ENCODE assay signal across 32 cellular contexts in the genomic region with DNA sequence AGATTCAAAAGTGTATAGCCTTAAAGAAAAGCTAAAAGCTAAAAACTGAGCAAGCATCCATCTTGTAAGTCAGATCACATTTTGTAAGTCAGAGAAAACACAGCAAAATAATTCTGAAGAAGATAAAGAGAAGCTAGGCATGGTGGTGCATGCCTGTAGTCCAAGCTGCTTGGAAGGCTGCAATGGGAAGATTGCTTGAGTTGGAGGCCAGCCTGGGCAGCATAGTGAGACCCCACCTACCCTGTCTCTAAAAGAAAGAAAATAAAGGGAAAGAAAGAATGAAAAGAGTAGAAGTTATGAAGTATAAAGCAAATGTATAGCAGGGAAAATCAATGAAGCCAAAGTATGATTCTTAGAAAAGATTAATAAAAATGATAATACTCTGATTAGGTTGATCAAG.
"Had no signal": no experiment of that assay in that cellular context is flagged by ENCODE, and none has a peak within 500 bp of the region (broad histone marks: within the 10 kb centered on the region; RNA-seq: fewer than 3 reads in every experiment).

No MANE protein-coding gene starts in this region.

- H3K9me3 ChIP-seq: ovary, psoas muscle, spleen, suprapubic skin, testis, tibial nerve, upper lobe of left lung, vagina had no signal

- ATAC-seq: naive thymus-derived CD4-positive, alpha-beta T cell; natural killer cell; psoas muscle; right cardiac atrium; sciatic nerve; stimulated activated memory B cell treated with anti-CD40 and anti-IgM and Interleukin-4, amounts not matched to agents 10 μg/mL and 1 μg/mL and 100 μg/mL, for 72 hours; stimulated activated naive CD8-positive, alpha-beta T cell treated with anti-CD3 and anti-CD28 coated beads, Interleukin-15, amount 100 ng/mL, for 72 hours; stimulated activated naive CD8-positive, alpha-beta T cell treated with anti-CD3 and anti-CD28 coated beads, Interleukin-15, Interleukin-2, amounts not matched to agents 100 U/mL and 50 U/mL, for 24 hours had no signal

- FAIRE-seq: urothelium cell line had no signal

- H3K36me3 ChIP-seq: neural progenitor cell, ovary, spleen, suprapubic skin, tibial nerve, upper lobe of left lung, vagina had no signal

- H3K9ac ChIP-seq: neural progenitor cell, parathyroid adenoma had no signal

- H3K4me3 ChIP-seq: neural progenitor cell, ovary, psoas muscle, skin epidermis, smooth muscle cell, spleen, suprapubic skin, testis, tibial nerve, upper lobe of left lung, vagina had no signal

- H3K4me2 ChIP-seq: neural progenitor cell, smooth muscle cell had no signal

- H3K4me3 Mint-ChIP-seq: naive thymus-derived CD4-positive, alpha-beta T cell; natural killer cell; nephron; neural progenitor cell; stimulated activated memory B cell treated with anti-CD40 and anti-IgM and Interleukin-4, amounts not matched to agents 10 μg/mL and 1 μg/mL and 100 μg/mL, for 72 hours; stimulated activated naive CD8-positive, alpha-beta T cell treated with anti-CD3 and anti-CD28 coated beads, Interleukin-15, amount 100 ng/mL, for 72 hours had no signal

- H3K4me1 ChIP-seq: neural progenitor cell, suprapubic skin, testis, tibial nerve had no signal

- H3K27me3 ChIP-seq: neural progenitor cell, ovary, spleen, suprapubic skin, testis, tibial nerve, upper lobe of left lung, vagina had no signal

- H2AFZ ChIP-seq: neural progenitor cell, parathyroid adenoma had no signal

- H3K27ac ChIP-seq: neural progenitor cell, ovary, parathyroid adenoma, psoas muscle, spleen, suprapubic skin, testis, tibial nerve, upper lobe of left lung, vagina had no signal

- H3K27me3 Mint-ChIP-seq: progenitor cell of endocrine pancreas; stimulated activated memory B cell treated with anti-CD40 and anti-IgM and Interleukin-4, amounts not matched to agents 10 μg/mL and 1 μg/mL and 100 μg/mL, for 72 hours; stimulated activated naive CD8-positive, alpha-beta T cell treated with anti-CD3 and anti-CD28 coated beads, Interleukin-15, amount 100 ng/mL, for 72 hours had no signal

- H3K36me3 Mint-ChIP-seq: naive thymus-derived CD4-positive, alpha-beta T cell; natural killer cell; neural progenitor cell; stimulated activated memory B cell treated with anti-CD40 and anti-IgM and Interleukin-4, amounts not matched to agents 10 μg/mL and 1 μg/mL and 100 μg/mL, for 72 hours had no signal

- DNase-seq: naive thymus-derived CD4-positive, alpha-beta T cell; natural killer cell; occipital lobe; ovary; posterior cingulate gyrus; psoas muscle; right cardiac atrium; spleen; stimulated activated CD4-positive, alpha-beta T cell treated with anti-CD3 and anti-CD28 coated beads, Interleukin-12 subunit alpha, Interleukin-12 subunit beta, amount 100 ng/mL, for 4 hours; stimulated activated CD4-positive, alpha-beta T cell treated with anti-CD3 and anti-CD28 coated beads, Interleukin-1b, Interleukin-23, amount 100 ng/mL, for 48 hours; stimulated activated CD4-positive, alpha-beta T cell treated with anti-CD3 and anti-CD28 coated beads, Interleukin-4, amount 100 ng/mL, for 1 hour; stimulated activated CD4-positive, alpha-beta T cell treated with anti-CD3 and anti-CD28 coated beads, Interleukin-4, amount 100 ng/mL, for 4 hours; stimulated activated CD8-positive, alpha-beta memory T cell treated with anti-CD3 and anti-CD28 coated beads, Interleukin-4, amount 100 ng/mL, for 48 hours; stimulated activated naive CD4-positive, alpha-beta T cell; stimulated activated naive CD8-positive, alpha-beta T cell treated with anti-CD3 and anti-CD28 coated beads, Interleukin-15, amount 100 ng/mL, for 72 hours; stimulated activated naive CD8-positive, alpha-beta T cell treated with anti-CD3 and anti-CD28 coated beads, Interleukin-15, Interleukin-2, amounts not matched to agents 100 U/mL and 50 U/mL, for 24 hours; substantia nigra; testis; trophoblast cell; upper lobe of left lung had no signal

- H3K27ac Mint-ChIP-seq: natural killer cell; nephron; neural progenitor cell; progenitor cell of endocrine pancreas; stimulated activated memory B cell treated with anti-CD40 and anti-IgM and Interleukin-4, amounts not matched to agents 10 μg/mL and 1 μg/mL and 100 μg/mL, for 72 hours; stimulated activated naive CD8-positive, alpha-beta T cell treated with anti-CD3 and anti-CD28 coated beads, Interleukin-15, amount 100 ng/mL, for 72 hours had no signal

- H3K9me3 Mint-ChIP-seq: natural killer cell; nephron; neural progenitor cell; stimulated activated memory B cell treated with anti-CD40 and anti-IgM and Interleukin-4, amounts not matched to agents 10 μg/mL and 1 μg/mL and 100 μg/mL, for 72 hours; stimulated activated naive CD8-positive, alpha-beta T cell treated with anti-CD3 and anti-CD28 coated beads, Interleukin-15, amount 100 ng/mL, for 72 hours had no signal

- H3K4me1 Mint-ChIP-seq: neural progenitor cell; stimulated activated naive CD8-positive, alpha-beta T cell treated with anti-CD3 and anti-CD28 coated beads, Interleukin-15, amount 100 ng/mL, for 72 hours had no signal
